ENCODE assay signal across 17 cellular contexts in the genomic region with DNA sequence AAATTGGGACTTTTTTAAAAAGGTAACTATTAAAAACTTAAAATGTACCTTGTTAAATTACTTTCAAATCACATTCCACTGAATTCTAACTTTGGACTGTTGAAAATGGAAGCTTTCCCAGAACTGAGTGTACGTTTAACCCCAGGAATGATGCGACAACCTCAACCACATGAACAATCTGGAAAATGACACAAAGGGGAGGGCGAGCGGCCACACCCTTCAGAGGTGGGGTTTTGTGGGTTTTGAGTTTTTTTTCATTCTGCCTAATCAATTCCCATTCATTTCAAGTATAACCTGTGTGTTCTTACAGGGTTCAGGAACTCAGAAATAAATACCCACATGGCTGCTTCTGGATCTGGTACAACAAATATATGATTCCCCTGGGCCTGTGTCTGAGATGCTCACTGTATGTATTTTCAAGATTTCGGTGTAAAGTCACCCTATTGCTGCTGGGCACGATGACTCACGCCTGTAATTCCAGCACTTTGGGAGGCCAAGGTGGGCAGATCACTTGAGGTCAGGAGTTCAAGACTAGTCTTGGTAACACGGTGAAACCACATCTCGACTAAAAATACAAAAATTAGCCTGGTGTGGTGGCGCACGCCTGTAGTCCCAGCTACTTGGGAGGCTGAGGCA. TPM values are rescaled to one million over a fixed set of nuclear protein-coding genes. Genes with fewer than 3 reads are reported as not detected.
DNase-seq lines count a peak whose midpoint lies in the region; ATAC-seq, FAIRE-seq and TF ChIP-seq lines count a peak whose summit lies in the region.
"Had no signal": no experiment of that assay in that cellular context is flagged by ENCODE, and none has a peak within 500 bp of the region (broad histone marks: within the 10 kb centered on the region; RNA-seq: fewer than 3 reads in every experiment).

No MANE protein-coding gene starts in this region.

- H3K36me3 ChIP-seq in mammary epithelial cell (ENCODE audit: insufficient read depth, low read length): no peaks in the 10 kb centered on the region
- peaks cover 1 to 25% of the 10 kb centered on the region in 2 experiments; a peak in 3 of 5 replicates for H3K36me3 ChIP-seq in HepG2 (replicated peaks in 1 of 2; ENCODE audit: control insufficient read depth in 1 of 2, insufficient read depth in 2 of 2, low read length in 2 of 2)
- no peaks in the 10 kb centered on the region for H3K36me3 ChIP-seq in left lung
- H3K36me3 ChIP-seq: neutrophil, spleen had no signal

- TF ChIP-seq CTCF in mammary epithelial cell (conservative IDR thresholded peaks at IDR 0.05 in 1 of 2, IDR thresholded peaks at IDR 0.05 in 1 of 2; ENCODE audit: extremely low read depth in 1 of 2, insufficient read depth in 1 of 2, low read depth in 1 of 2, low read length in 2 of 2): no peak
- no peak for TF ChIP-seq CTCF in HepG2 (CRISPR knock-in tag; IDR thresholded peaks at IDR 0.05)
- no peak for TF ChIP-seq CTCF in left lung (IDR thresholded peaks at IDR 0.05)

- in situ Hi-C loops in mammary epithelial cell (cut with MboI; ENCODE audit: low sequenced_read_pairs in 2 of 2) (no loop called here), HepG2 (cut with HindIII; ENCODE audit: extremely low pct_ligation_motif_present, low pct_unique_long_range_greater_than_20kb) (no loop called here)

- H3K27ac ChIP-seq in mammary epithelial cell (ENCODE audit: insufficient read depth, low read depth, low read length) (no peak overlapping the region), HepG2 (ENCODE audit: extremely low read length, insufficient read depth, low read length) (no peak overlapping the region), left lung (no peak overlapping the region)
- H3K27ac ChIP-seq: epithelial cell of prostate, neutrophil, spleen had no signal

- TF ChIP-seq POLR2A in HepG2 (IDR thresholded peaks at IDR 0.05; ENCODE audit: insufficient read depth in 1 of 2, low read depth in 2 of 2, low read length in 2 of 2) (no peak), GM18505 (IDR thresholded peaks at IDR 0.05; ENCODE audit: borderline replicate concordance, extremely low read depth, insufficient read depth, insufficient read length) (no peak)

- H3K4me2 ChIP-seq in mammary epithelial cell (ENCODE audit: insufficient read depth, low read depth, low read length) (no peak overlapping the region), HepG2 (ENCODE audit: low read depth, low read length) (no peak overlapping the region)

- no peak for FAIRE-seq in HepG2 (lab: Jason Lieb, UNC)
- FAIRE-seq: TTC549 had no signal

- POLR2A ChIA-PET in HepG2 (lab: Yijun Ruan, JAX): no interaction called here

- dilution Hi-C loops in mammary epithelial cell (cut with HindIII; ENCODE audit: low sequenced_read_pairs): no loop called here

- intact Hi-C loops in mammary epithelial cell (cut with micrococcal nuclease): no loop called here
- intact Hi-C loops in HepG2 (cut with micrococcal nuclease; ENCODE audit: unreplicated experiment): loop anchor here (1.0 kb wide), 1 partner anchor 20 kb away; no protein-coding TSS in a partner anchor
- intact Hi-C loops in left lung (cut with DNase I): no loop called here

- BruUV-seq in mammary epithelial cell (replicated peaks; lab: Mats Ljungman, UMichigan) (no TSS peak), HepG2 (replicated peaks; lab: Mats Ljungman, UMichigan) (no TSS peak)

- TF ChIP-seq RAD21 in HepG2 (CRISPR knock-in tag; IDR thresholded peaks at IDR 0.05): no peak

- H2AFZ ChIP-seq in mammary epithelial cell (ENCODE audit: low read depth, low read length): no peak overlapping the region
- H2AFZ ChIP-seq in HepG2 (ENCODE audit: low read length): no peak overlapping the region

- H3K9me3 ChIP-seq in mammary epithelial cell (replicated peaks; ENCODE audit: insufficient read depth, low read length): no peaks in the 10 kb centered on the region
- H3K9me3 ChIP-seq in HepG2 (ENCODE audit: low read length): no peaks in the 10 kb centered on the region
- no peaks in the 10 kb centered on the region for H3K9me3 ChIP-seq in left lung
- H3K9me3 ChIP-seq: neutrophil, spleen had no signal

- H3K4me3 ChIP-seq in mammary epithelial cell (replicated peaks in 1 of 3; ENCODE audit: insufficient read depth in 1 of 3, low read depth in 2 of 3, low read length in 3 of 3) (no peak overlapping the region), HepG2 (replicated peaks in 1 of 3; ENCODE audit: insufficient read depth in 1 of 3, low read depth in 2 of 3, low read length in 3 of 3) (no peak overlapping the region), left lung (no peak overlapping the region)
- H3K4me3 ChIP-seq: spleen had no signal

- peaks cover 7% of the 10 kb centered on the region for H3K4me1 ChIP-seq in mammary epithelial cell (ENCODE audit: insufficient read depth, low read length)
- H3K4me1 ChIP-seq in HepG2 (ENCODE audit: insufficient read depth, low read length): peaks cover 59% of the 10 kb centered on the region
- peaks cover 0 to 3% of the 10 kb centered on the region in 2 donors for H3K4me1 ChIP-seq in left lung

- H4K20me1 ChIP-seq in mammary epithelial cell (ENCODE audit: insufficient read depth, low read length) (no peaks in the 10 kb centered on the region), HepG2 (ENCODE audit: insufficient read depth, low read length) (peaks cover 28% of the 10 kb centered on the region)

- no peaks in the 10 kb centered on the region for H3K79me2 ChIP-seq in mammary epithelial cell (ENCODE audit: insufficient read depth, low read length)
- H3K79me2 ChIP-seq in HepG2 (ENCODE audit: insufficient read depth, low read length): peaks cover 88% of the 10 kb centered on the region

- H3K27me3 ChIP-seq in mammary epithelial cell (ENCODE audit: insufficient read depth, low read length) (no peaks in the 10 kb centered on the region), HepG2 (ENCODE audit: control insufficient read depth in 1 of 2, insufficient read depth in 2 of 2, low read length in 2 of 2) (no peaks in the 10 kb centered on the region), left lung (no peaks in the 10 kb centered on the region)
- H3K27me3 ChIP-seq: neutrophil, spleen had no signal

- CTCF ChIA-PET in mammary epithelial cell (lab: Charles Lee; ENCODE audit: low non-redundant PET): no interaction called here
- CTCF ChIA-PET in HepG2 (lab: Yijun Ruan, JAX; ENCODE audit: low intra/inter-chr PET ratio, low total read pairs): no interaction called here

- TF ChIP-seq EP300 in HepG2 (IDR thresholded peaks at IDR 0.05; ENCODE audit: low read depth in 2 of 2, low read length in 2 of 2) (no peak), HepG2 (CRISPR knock-in tag; IDR thresholded peaks at IDR 0.05; ENCODE audit: borderline replicate concordance) (no peak)

- WGBS in mammary epithelial cell (ENCODE audit: low coverage, missing lambda C conversion rate): 60% methylated on average over 9 of the region's 11 CpGs
- 94% methylated on average over 11 of the region's 11 CpGs for WGBS in HepG2 (ENCODE audit: low lambda C conversion rate)

- no peak overlapping the region for H3K9ac ChIP-seq in mammary epithelial cell (ENCODE audit: insufficient read depth, low read length)
- no peak overlapping the region for H3K9ac ChIP-seq in HepG2 (ENCODE audit: insufficient read depth, low read depth, low read length)

- DNase-seq in AG08395 (ENCODE audit: low spot score): peak; percentile 76
- DNase-seq in LHCN-M2 (ENCODE audit: low read depth): peak; percentile 72
- peak; percentile 31 for DNase-seq in mammary epithelial cell
- no peak for DNase-seq in HepG2 (ENCODE audit: low spot score)
- no peak for DNase-seq in left lung
- no peak for DNase-seq in effector CD8-positive, alpha-beta T cell (lab: John Stamatoyannopoulos, UW)
- no peak for DNase-seq in NCI-H2107 (lab: John Stamatoyannopoulos, UW)
- DNase-seq: mesendoderm, NCI-H1436 treated with DMSO at 0.1 percent for 48 hours, NCI-H526 treated with DMSO at 0.1 percent for 48 hours had no signal

- ATAC-seq in HepG2 (no peak), left lung (no peak), GM18505 (IDR thresholded peaks at IDR 0.05; ENCODE audit: unreplicated experiment) (no peak)
- ATAC-seq: Right ventricle myocardium inferior had no signal

TF ChIP-seq in HepG2, 621 proteins besides CTCF, POLR2A, EP300 and RAD21 (continues in another document):
- TF ChIP-seq ZNF607 (CRISPR knock-in tag; IDR thresholded peaks at IDR 0.05; ENCODE audit: borderline replicate concordance): peak; percentile 29; the same call in 1 of the 2 replicates

RNA-seq across cellular contexts. Expression of gene CNKSR3, which starts 21.6 kb away (rescaled TPM):
- total RNA-seq in LHCN-M2 (2014; rRNA removed) (4.4 and 5.6 TPM in 2 replicates), mammary epithelial cell (1 to 10 TPM; 1.7 to 4.1 TPM), HepG2 (2016; rRNA removed; fragmentation: Illumina TruSeq; extraction: Trizol) (38.3 and 38.6 TPM in 2 replicates), left lung (10 to 100 TPM; 10.5 to 13.4 TPM)
- polyA plus RNA-seq in LHCN-M2 (2012): 3.0 TPM
- polyA plus RNA-seq in mammary epithelial cell (0.94 TPM), HepG2 (2011; rRNA removed) (9.2 and 9.8 TPM in 2 replicates)
- polyA minus RNA-seq in mammary epithelial cell: 0.88 TPM
- 18.4 and 19.1 TPM in 2 replicates for total RNA-seq in HepG2 (2016; cell fraction: cytosol; rRNA removed; fragmentation: Illumina TruSeq; extraction: Trizol; ENCODE audit: low read depth)
- total RNA-seq in HepG2 (2016; cell fraction: insoluble cytoplasmic fraction; rRNA removed; fragmentation: Illumina TruSeq; extraction: Trizol): 32.0 and 35.6 TPM in 2 replicates
- total RNA-seq in HepG2 (2016; cell fraction: membrane; rRNA removed; fragmentation: Illumina TruSeq; extraction: Trizol): 26.6 and 26.7 TPM in 2 replicates
- 20.9 and 24.2 TPM in 2 replicates for total RNA-seq in HepG2 (2016; cell fraction: nucleus; rRNA removed; fragmentation: Illumina TruSeq; extraction: Trizol)
- polyA plus RNA-seq in HepG2 (2011; cell fraction: cytosol; rRNA removed): 6.3 and 7.8 TPM in 2 replicates
- 8.2 and 9.9 TPM in 2 replicates for polyA plus RNA-seq in HepG2 (2011; cell fraction: nucleus; rRNA removed)
- polyA plus RNA-seq in HepG2 (2012): 26.2 and 28.1 TPM in 2 replicates
- polyA plus RNA-seq in HepG2 (2016; cell fraction: cytosol; fragmentation: Illumina TruSeq; extraction: Trizol; ENCODE audit: low read depth): 2.8 and 4.0 TPM in 2 replicates
- 31.5 and 36.8 TPM in 2 replicates for polyA plus RNA-seq in HepG2 (2016; cell fraction: insoluble cytoplasmic fraction; fragmentation: Illumina TruSeq; extraction: Trizol; ENCODE audit: low read depth)
- polyA plus RNA-seq in HepG2 (2016; cell fraction: membrane; fragmentation: Illumina TruSeq; extraction: Trizol; ENCODE audit: low read depth): 12.5 and 12.6 TPM in 2 replicates
- polyA plus RNA-seq in HepG2 (2016; cell fraction: nucleus; fragmentation: Illumina TruSeq; extraction: Trizol; ENCODE audit: insufficient read depth, low read depth): 27.9 and 29.1 TPM in 2 replicates
- polyA minus RNA-seq in HepG2 (2011; rRNA and poly(A)+ RNA removed; ENCODE audit: low replicate concordance): 1.5 and 15.6 TPM in 2 replicates
- 9.9 TPM in 2 replicates for polyA minus RNA-seq in HepG2 (2011; cell fraction: cytosol; rRNA and poly(A)+ RNA removed)
- polyA minus RNA-seq in HepG2 (2011; cell fraction: nucleus; rRNA and poly(A)+ RNA removed): 17.1 and 21.3 TPM in 2 replicates
- polyA plus RNA-seq: IgD-negative memory B cell had no signal

Comparison
In these comparisons a context has a peak if more than half of its experiments do, and no peak if none do; other contexts are left out.
1. DNase-seq: peak in AG08395 (single experiment), LHCN-M2 (single experiment) and mammary epithelial cell (single experiment); none in HepG2 (single experiment), left lung (0 of 2), effector CD8-positive, alpha-beta T cell (single experiment) and NCI-H2107 (single experiment).